ENCODE assay signal across 8 cellular contexts in the genomic region with DNA sequence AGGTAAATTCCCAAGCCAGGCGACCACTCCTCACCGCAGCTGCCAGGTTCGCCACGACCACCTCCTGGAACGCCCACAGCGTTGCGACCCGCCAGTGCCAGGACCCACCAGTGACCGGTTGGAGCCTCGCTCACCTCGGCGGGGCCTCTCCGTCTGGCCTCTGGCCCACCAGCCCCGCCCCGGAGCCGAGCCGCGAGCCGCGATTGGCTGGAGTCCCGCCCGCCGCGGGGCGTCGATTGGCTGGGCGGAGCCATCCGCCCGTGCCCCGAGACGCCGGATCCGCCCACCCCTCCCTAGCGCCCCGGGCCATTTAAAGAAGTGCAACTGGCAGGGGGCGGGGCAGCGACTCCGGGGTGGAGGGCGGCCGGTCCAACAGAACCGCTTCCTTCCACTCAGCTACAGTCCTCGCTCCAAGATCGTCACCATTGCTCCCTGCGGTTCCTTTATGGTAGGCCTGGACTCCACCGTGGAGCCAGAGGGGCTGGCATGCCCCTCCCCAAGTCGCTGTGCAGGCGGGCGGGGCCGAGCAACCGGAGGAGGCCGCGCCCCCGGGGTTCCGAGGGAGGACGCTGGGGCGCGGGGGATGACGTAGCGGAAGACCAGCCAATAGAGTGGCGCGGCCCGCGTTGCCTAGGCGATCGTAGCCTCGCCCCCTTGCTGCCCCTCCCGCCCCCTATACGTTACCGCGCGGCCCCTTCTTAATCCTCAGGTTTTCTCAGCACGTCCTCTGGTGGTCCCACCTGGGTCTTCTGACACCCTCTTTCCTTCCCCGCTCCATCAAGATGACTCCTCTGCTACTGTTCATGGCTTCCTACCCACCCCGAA. TPM values are rescaled to one million over a fixed set of nuclear protein-coding genes. Genes with fewer than 3 reads are reported as not detected.
DNase-seq lines count a peak whose midpoint lies in the region; ATAC-seq and TF ChIP-seq lines count a peak whose summit lies in the region.

A gene with protein sequence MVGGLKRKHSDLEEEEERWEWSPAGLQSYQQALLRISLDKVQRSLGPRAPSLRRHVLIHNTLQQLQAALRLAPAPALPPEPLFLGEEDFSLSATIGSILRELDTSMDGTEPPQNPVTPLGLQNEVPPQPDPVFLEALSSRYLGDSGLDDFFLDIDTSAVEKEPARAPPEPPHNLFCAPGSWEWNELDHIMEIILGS (minus strand): TSS at position 155 of the 825 bp plus-strand sequence. CDS start 2,255 bp downstream, outside the sequence.

- H3K4me3 ChIP-seq in right atrium auricular region (peak within 1 kb of the TSS; percentile 94 to 96), rectal smooth muscle tissue (ENCODE audit: low read length) (peak within 1 kb of the TSS; percentile 99), vagina (peak within 1 kb of the TSS; percentile 77 to 94)

- peak; percentile 30 to 98 for TF ChIP-seq POLR2A in vagina (IDR thresholded peaks at IDR 0.05)

- peaks cover 0 to 37% of the 10 kb centered on the region in 2 donors for H3K4me1 ChIP-seq in right atrium auricular region
- H3K4me1 ChIP-seq in rectal smooth muscle tissue (ENCODE audit: control insufficient read depth, insufficient read depth, low read length): peaks cover 14% of the 10 kb centered on the region
- H3K4me1 ChIP-seq in vagina: peaks cover 34% of the 10 kb centered on the region

- H3K27ac Mint-ChIP-seq in T-helper 17 cell: peak within 1 kb of the TSS; percentile 92

- H3K36me3 Mint-ChIP-seq in T-helper 17 cell (ENCODE audit: low read depth): peaks cover 5% of the 10 kb centered on the region

- TF ChIP-seq CTCF in right atrium auricular region (IDR thresholded peaks at IDR 0.05): peak in 1 of 2 donors; percentile 47
- no peak for TF ChIP-seq CTCF in vagina (IDR thresholded peaks at IDR 0.05)

- H3K27ac ChIP-seq in angular gyrus (ENCODE audit: low read depth, low read length) (peak within 1 kb of the TSS; percentile 99), right atrium auricular region (peak within 1 kb of the TSS; percentile 98), rectal smooth muscle tissue (ENCODE audit: low read depth, low read length) (peak within 1 kb of the TSS; percentile 95), vagina (peak within 1 kb of the TSS; percentile 99)

- peaks cover 19% of the 10 kb centered on the region for H3K4me1 Mint-ChIP-seq in T-helper 17 cell

- H3K27me3 Mint-ChIP-seq in T-helper 17 cell: no peaks in the 10 kb centered on the region

- DNase-seq in NCI-H187 (lab: John Stamatoyannopoulos, UW): peak; percentile 97 to 99
- DNase-seq in T-helper 17 cell: peak; percentile 95 to 98 (median 96)
- peak; percentile 98 for DNase-seq in right atrium auricular region (ENCODE audit: low spot score)
- peak in 1 of 2 donors; percentile 98 for DNase-seq in vagina (ENCODE audit: extremely low spot score in 2 of 2)

- H3K27me3 ChIP-seq in right atrium auricular region (no peaks in the 10 kb centered on the region), rectal smooth muscle tissue (ENCODE audit: control insufficient read depth, insufficient read depth, low read length) (no peaks in the 10 kb centered on the region), vagina (no peaks in the 10 kb centered on the region)

- H3K9ac ChIP-seq in rectal smooth muscle tissue (ENCODE audit: low read length): peak within 1 kb of the TSS; percentile 98

- H3K9me3 ChIP-seq in T-helper 17 cell (ENCODE audit: control insufficient read depth, low read length, poor library complexity, severe bottlenecking) (no peaks in the 10 kb centered on the region), right atrium auricular region (no peaks in the 10 kb centered on the region), vagina (no peaks in the 10 kb centered on the region)

- peak within 1 kb of the TSS; percentile 100 for H3K4me3 Mint-ChIP-seq in T-helper 17 cell

- H3K36me3 ChIP-seq in right atrium auricular region (peaks cover 34% of the 10 kb centered on the region), rectal smooth muscle tissue (ENCODE audit: control insufficient read depth, insufficient read depth, low read length) (peaks cover 22% of the 10 kb centered on the region), vagina (peaks cover 0 to 35% of the 10 kb centered on the region in 2 donors)

- intact Hi-C loops in vagina (cut with DNase I): no loop called here

- peak; percentile 74 for ATAC-seq in GM18498 (IDR thresholded peaks at IDR 0.05; ENCODE audit: unreplicated experiment)
- peak; percentile 55 for ATAC-seq in HG02938 (IDR thresholded peaks at IDR 0.05; ENCODE audit: unreplicated experiment)
- ATAC-seq in T-helper 17 cell: peak; percentile 76

RNA-seq across cellular contexts. Expression of the gene that starts here (rescaled TPM):
- total RNA-seq in T-helper 17 cell: 10 to 100 TPM; 23.5 to 24.6 TPM
- total RNA-seq in right atrium auricular region: 10 to 100 TPM; 19.2 to 25.4 TPM
- 42.0 TPM for total RNA-seq in vagina
